In the genomic region with DNA sequence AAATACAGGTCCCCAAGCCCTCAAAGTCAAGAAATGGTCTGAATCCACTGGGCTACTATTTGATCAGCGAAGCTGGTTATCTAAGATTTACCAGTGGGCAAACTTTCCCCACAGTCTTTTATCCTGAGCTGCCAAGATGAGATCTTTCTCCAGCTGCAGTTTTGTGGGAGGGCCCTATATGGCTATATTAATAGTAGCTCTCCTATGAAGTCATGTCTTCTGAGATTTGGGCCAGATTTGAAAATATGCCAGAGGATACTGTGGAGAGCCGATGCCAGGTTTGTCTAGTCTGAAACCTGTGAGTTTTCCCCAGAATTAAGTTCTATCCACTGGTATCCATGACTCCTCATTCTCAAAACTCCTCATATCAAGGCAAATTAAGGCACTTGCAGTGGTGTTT, we compare ENCODE assay signal across 16 cellular contexts.
"Had no signal": no experiment of that assay in that cellular context is flagged by ENCODE, and none has a peak within 500 bp of the region (broad histone marks: within the 10 kb centered on the region; RNA-seq: fewer than 3 reads in every experiment).

No MANE protein-coding gene starts in this region.

- DNase-seq: activated CD4-positive, alpha-beta memory T cell treated with anti-CD3 and anti-CD28 coated beads, Interleukin-2, amount 10 ng/mL, durations not matched to agents 7 days and 5 days; activated CD4-positive, alpha-beta T cell treated with anti-CD3 and anti-CD28 coated beads for 36 hours; activated effector memory CD4-positive, alpha-beta T cell treated with Interleukin-2 at 50 U/mL for 16 hours; activated naive CD4-positive, alpha-beta T cell treated with anti-CD3 and anti-CD28 coated beads, Interleukin-2, amount 50 U/mL, for 16 hours; activated T-cell treated with anti-CD3 and anti-CD28 coated beads, Interleukin-2, amount 50 U/mL, for 4 hours; dorsolateral prefrontal cortex; endodermal cell; naive thymus-derived CD4-positive, alpha-beta T cell; retina; stimulated activated CD4-positive, alpha-beta T cell treated with anti-CD3 and anti-CD28 coated beads, Interleukin-4, amount 100 ng/mL, for 1 hour; stimulated activated naive B cell treated with anti-CD40 and anti-IgM and Interleukin-4, amounts not matched to agents 10 μg/mL and 1 μg/mL and 100 μg/mL, for 72 hours; T-helper 1 cell; T1000; thyroid gland had no signal

- H3K4me3 Mint-ChIP-seq: activated CD4-positive, alpha-beta memory T cell treated with anti-CD3 and anti-CD28 coated beads, Interleukin-2, amount 10 ng/mL, durations not matched to agents 7 days and 5 days; activated CD4-positive, alpha-beta T cell treated with anti-CD3 and anti-CD28 coated beads for 36 hours; activated T-cell treated with anti-CD3 and anti-CD28 coated beads, Interleukin-2, amount 50 U/mL, for 4 hours; endodermal cell; naive thymus-derived CD4-positive, alpha-beta T cell; stimulated activated naive B cell treated with anti-CD40 and anti-IgM and Interleukin-4, amounts not matched to agents 10 μg/mL and 1 μg/mL and 100 μg/mL, for 72 hours had no signal

- H3K36me3 Mint-ChIP-seq: naive thymus-derived CD4-positive, alpha-beta T cell had no signal

- H3K27me3 ChIP-seq: cardiac muscle cell, thyroid gland had no signal

- H3K27ac Mint-ChIP-seq: activated CD4-positive, alpha-beta memory T cell treated with anti-CD3 and anti-CD28 coated beads, Interleukin-2, amount 10 ng/mL, durations not matched to agents 7 days and 5 days; activated CD4-positive, alpha-beta T cell treated with anti-CD3 and anti-CD28 coated beads for 36 hours; endodermal cell; naive thymus-derived CD4-positive, alpha-beta T cell; stimulated activated naive B cell treated with anti-CD40 and anti-IgM and Interleukin-4, amounts not matched to agents 10 μg/mL and 1 μg/mL and 100 μg/mL, for 72 hours had no signal

- H3K9me3 Mint-ChIP-seq: activated CD4-positive, alpha-beta memory T cell treated with anti-CD3 and anti-CD28 coated beads, Interleukin-2, amount 10 ng/mL, durations not matched to agents 7 days and 5 days; activated T-cell treated with anti-CD3 and anti-CD28 coated beads, Interleukin-2, amount 50 U/mL, for 4 hours; endodermal cell; naive thymus-derived CD4-positive, alpha-beta T cell; stimulated activated naive B cell treated with anti-CD40 and anti-IgM and Interleukin-4, amounts not matched to agents 10 μg/mL and 1 μg/mL and 100 μg/mL, for 72 hours had no signal

- ATAC-seq: activated CD4-positive, alpha-beta T cell treated with anti-CD3 and anti-CD28 coated beads for 36 hours; activated T-cell treated with anti-CD3 and anti-CD28 coated beads, Interleukin-2, amount 50 U/mL, for 4 hours; naive thymus-derived CD4-positive, alpha-beta T cell; stimulated activated naive B cell treated with anti-CD40 and anti-IgM and Interleukin-4, amounts not matched to agents 10 μg/mL and 1 μg/mL and 100 μg/mL, for 72 hours had no signal

- H3K27ac ChIP-seq: cardiac muscle cell, dorsolateral prefrontal cortex, neutrophil, thyroid gland had no signal

- H3K4me1 Mint-ChIP-seq: activated CD4-positive, alpha-beta memory T cell treated with anti-CD3 and anti-CD28 coated beads, Interleukin-2, amount 10 ng/mL, durations not matched to agents 7 days and 5 days had no signal

- H3K4me3 ChIP-seq: cardiac muscle cell, dorsolateral prefrontal cortex, thyroid gland had no signal

- H3K36me3 ChIP-seq: cardiac muscle cell, neutrophil, thyroid gland had no signal

- H3K27me3 Mint-ChIP-seq: activated CD4-positive, alpha-beta T cell treated with anti-CD3 and anti-CD28 coated beads for 36 hours; stimulated activated naive B cell treated with anti-CD40 and anti-IgM and Interleukin-4, amounts not matched to agents 10 μg/mL and 1 μg/mL and 100 μg/mL, for 72 hours had no signal

- H3K9me3 ChIP-seq: neutrophil, thyroid gland had no signal
